Comparison of ENCODE assay signal across 20 cellular contexts in genomic region chr12:118874698-118875548, GRCh38.
A peak's percentile ranks its signal among the peaks of the same experiment; 100 is the strongest.
DNase-seq lines count a peak whose midpoint lies in the region; ATAC-seq lines count a peak whose summit lies in the region.
"Had no signal": no experiment of that assay in that cellular context is flagged by ENCODE, and none has a peak within 500 bp of the region (broad histone marks: within the 10 kb centered on the region; RNA-seq: fewer than 3 reads in every experiment).

No MANE protein-coding gene starts in this region.

- CTCF ChIA-PET in activated CD8-positive, alpha-beta memory T cell treated with anti-CD3 and anti-CD28 coated beads, Interleukin-2, amount 10 ng/mL, durations not matched to agents 7 days and 5 days (lab: Charles Lee), result no interaction called here

- H3K9me3 Mint-ChIP-seq in activated CD8-positive, alpha-beta memory T cell treated with anti-CD3 and anti-CD28 coated beads, Interleukin-2, amount 10 ng/mL, durations not matched to agents 7 days and 5 days (ENCODE audit: low read depth), result no peaks in the 10 kb centered on the region
- H3K9me3 Mint-ChIP-seq: T-helper 1 cell treated with Interleukin-12 subunit alpha and Interleukin-12 subunit beta and Interleukin-4 antibody, amounts not matched to agents 30 μg/mL and 1 μg/mL, for 36 hours had no signal

- no peak for ATAC-seq in activated CD8-positive, alpha-beta memory T cell treated with anti-CD3 and anti-CD28 coated beads, Interleukin-2, amount 10 ng/mL, durations not matched to agents 7 days and 5 days
- ATAC-seq: HepG2; lower lobe of right lung; naive thymus-derived CD8-positive, alpha-beta T cell had no signal

- H3K4me1 ChIP-seq in trophoblast cell (ENCODE audit: control insufficient read depth in 1 of 2, insufficient read depth in 2 of 2, low read length in 2 of 2), result peaks cover 0 to 2% of the 10 kb centered on the region in 2 experiments
- H3K4me1 ChIP-seq: breast epithelium, lower lobe of right lung had no signal

- H3K27ac ChIP-seq in trophoblast cell (ENCODE audit: low read depth, low read length), result no peak overlapping the region
- H3K27ac ChIP-seq: breast epithelium, lower lobe of right lung had no signal

- H3K23ac ChIP-seq in trophoblast cell (ENCODE audit: low read length), result no peak overlapping the region

- H3K36me3 Mint-ChIP-seq in activated CD8-positive, alpha-beta memory T cell treated with anti-CD3 and anti-CD28 coated beads, Interleukin-2, amount 10 ng/mL, durations not matched to agents 7 days and 5 days, result no peaks in the 10 kb centered on the region
- H3K36me3 Mint-ChIP-seq: activated naive CD8-positive, alpha-beta T cell; CD14-positive monocyte; naive thymus-derived CD8-positive, alpha-beta T cell had no signal

- DNase-seq in DMS153 (lab: John Stamatoyannopoulos, UW), result peak; percentile 4
- DNase-seq in DMS153 treated with DMSO at 0.1 percent for 48 hours (lab: John Stamatoyannopoulos, UW; ENCODE audit: unreplicated experiment), result no peak
- DNase-seq in NCI-H2171 treated with DMSO at 0.1 percent for 48 hours (lab: John Stamatoyannopoulos, UW), result peak; percentile 79
- peak; percentile 74 for DNase-seq in ecto neural progenitor cell (ENCODE audit: low spot score)
- peak in 1 of 2 donors; percentile 16 for DNase-seq in trophoblast cell
- no peak for DNase-seq in HuH-7 (ENCODE audit: low spot score)
- DNase-seq in activated CD8-positive, alpha-beta memory T cell treated with anti-CD3 and anti-CD28 coated beads, Interleukin-2, amount 10 ng/mL, durations not matched to agents 7 days and 5 days, result no peak
- no peak for DNase-seq in stimulated activated CD4-positive, alpha-beta T cell treated with anti-CD3 and anti-CD28 coated beads, Interleukin-2, amount 100 ng/mL, for 48 hours
- DNase-seq: activated CD4-positive, CD25-positive, alpha-beta regulatory T cell treated with anti-CD3 and anti-CD28 coated beads, Interleukin-2, amount 50 U/mL, for 72 hours; activated T-cell treated with anti-CD3 and anti-CD28 coated beads for 4 hours; hippocampal formation; lower lobe of right lung; naive thymus-derived CD8-positive, alpha-beta T cell; NCI-H69; stimulated activated CD4-positive, alpha-beta T cell treated with anti-CD3 and anti-CD28 coated beads, Interleukin-12 subunit alpha, Interleukin-12 subunit beta, amount 100 ng/mL, for 4 hours had no signal

- no peak overlapping the region for H3K4me3 Mint-ChIP-seq in activated CD8-positive, alpha-beta memory T cell treated with anti-CD3 and anti-CD28 coated beads, Interleukin-2, amount 10 ng/mL, durations not matched to agents 7 days and 5 days
- H3K4me3 Mint-ChIP-seq: activated naive CD8-positive, alpha-beta T cell; CD14-positive monocyte; naive thymus-derived CD8-positive, alpha-beta T cell; T-helper 1 cell treated with Interleukin-12 subunit alpha and Interleukin-12 subunit beta and Interleukin-4 antibody, amounts not matched to agents 30 μg/mL and 1 μg/mL, for 36 hours had no signal

- no peaks in the 10 kb centered on the region for H3K4me1 Mint-ChIP-seq in activated CD8-positive, alpha-beta memory T cell treated with anti-CD3 and anti-CD28 coated beads, Interleukin-2, amount 10 ng/mL, durations not matched to agents 7 days and 5 days
- H3K4me1 Mint-ChIP-seq: CD14-positive monocyte; naive thymus-derived CD8-positive, alpha-beta T cell had no signal

- H2AK5ac ChIP-seq in trophoblast cell (ENCODE audit: low read length), result no peak overlapping the region

- H2BK12ac ChIP-seq in trophoblast cell (ENCODE audit: low read length), result no peak overlapping the region

- H3K4ac ChIP-seq in trophoblast cell (ENCODE audit: low read depth, low read length), result no peak overlapping the region

- no peak overlapping the region for H4K12ac ChIP-seq in trophoblast cell (ENCODE audit: low read depth, low read length)

- H3K27me3 ChIP-seq in trophoblast cell (ENCODE audit: insufficient read depth, low read length), result no peaks in the 10 kb centered on the region

- WGBS in trophoblast cell (ENCODE audit: extremely low coverage, insufficient coverage, insufficient read length), result no CpG with 5 or more reads among the region's 6 CpGs

- H3K4me3 ChIP-seq in trophoblast cell (ENCODE audit: low read depth, low read length), result no peak overlapping the region
- H3K4me3 ChIP-seq: breast epithelium, lower lobe of right lung had no signal

- H3K36me3 ChIP-seq in trophoblast cell (ENCODE audit: control insufficient read depth in 1 of 2, insufficient read depth in 2 of 2, low read length in 2 of 2), result no peaks in the 10 kb centered on the region
- H3K36me3 ChIP-seq: breast epithelium, lower lobe of right lung had no signal

- H4K8ac ChIP-seq in trophoblast cell (ENCODE audit: low read depth, low read length), result no peak overlapping the region

- H3K4me2 ChIP-seq in trophoblast cell (ENCODE audit: low read length), result peak overlapping the region; percentile 21

- no peak overlapping the region for H2AFZ ChIP-seq in trophoblast cell (ENCODE audit: insufficient read depth, low read length, poor library complexity)

- no peak overlapping the region for H3K18ac ChIP-seq in trophoblast cell (ENCODE audit: low read length)

- H4K91ac ChIP-seq in trophoblast cell (ENCODE audit: low read depth, low read length), result no peak overlapping the region

- H3K9ac ChIP-seq in trophoblast cell (ENCODE audit: low read length), result no peak overlapping the region

- H3K27ac Mint-ChIP-seq in activated CD8-positive, alpha-beta memory T cell treated with anti-CD3 and anti-CD28 coated beads, Interleukin-2, amount 10 ng/mL, durations not matched to agents 7 days and 5 days, result no peak overlapping the region
- H3K27ac Mint-ChIP-seq: activated naive CD8-positive, alpha-beta T cell; CD14-positive monocyte; naive thymus-derived CD8-positive, alpha-beta T cell; T-helper 1 cell treated with Interleukin-12 subunit alpha and Interleukin-12 subunit beta and Interleukin-4 antibody, amounts not matched to agents 30 μg/mL and 1 μg/mL, for 36 hours had no signal

- no peaks in the 10 kb centered on the region for H3K79me1 ChIP-seq in trophoblast cell (ENCODE audit: low read length)

- no peak overlapping the region for H2BK5ac ChIP-seq in trophoblast cell (ENCODE audit: low read depth, low read length, poor library complexity)

- H2BK120ac ChIP-seq in trophoblast cell (ENCODE audit: insufficient read depth, low read length, poor library complexity), result no peak overlapping the region

- H3K14ac ChIP-seq in trophoblast cell (ENCODE audit: low read length), result no peak overlapping the region

- no peaks in the 10 kb centered on the region for H3K9me3 ChIP-seq in trophoblast cell (ENCODE audit: insufficient read depth, low read depth, low read length)
- H3K9me3 ChIP-seq: breast epithelium, lower lobe of right lung had no signal

- H3K27me3 Mint-ChIP-seq in activated CD8-positive, alpha-beta memory T cell treated with anti-CD3 and anti-CD28 coated beads, Interleukin-2, amount 10 ng/mL, durations not matched to agents 7 days and 5 days, result no peaks in the 10 kb centered on the region

- no peaks in the 10 kb centered on the region for H3K79me2 ChIP-seq in trophoblast cell (ENCODE audit: control insufficient read depth, insufficient read depth, low read length, poor library complexity)

Comparison
In these comparisons a context has a peak if more than half of its experiments do, and no peak if none do; other contexts are left out.
1. DNase-seq: peak in DMS153 (single experiment), NCI-H2171 treated with DMSO at 0.1 percent for 48 hours (single experiment) and ecto neural progenitor cell (single experiment); none in DMS153 treated with DMSO at 0.1 percent for 48 hours (single experiment), HuH-7 (single experiment), activated CD8-positive, alpha-beta memory T cell treated with anti-CD3 and anti-CD28 coated beads, Interleukin-2, amount 10 ng/mL, durations not matched to agents 7 days and 5 days (single experiment) and stimulated activated CD4-positive, alpha-beta T cell treated with anti-CD3 and anti-CD28 coated beads, Interleukin-2, amount 100 ng/mL, for 48 hours (0 of 2).